Comparison of ENCODE assay signal across 15 cellular contexts in the genomic region with DNA sequence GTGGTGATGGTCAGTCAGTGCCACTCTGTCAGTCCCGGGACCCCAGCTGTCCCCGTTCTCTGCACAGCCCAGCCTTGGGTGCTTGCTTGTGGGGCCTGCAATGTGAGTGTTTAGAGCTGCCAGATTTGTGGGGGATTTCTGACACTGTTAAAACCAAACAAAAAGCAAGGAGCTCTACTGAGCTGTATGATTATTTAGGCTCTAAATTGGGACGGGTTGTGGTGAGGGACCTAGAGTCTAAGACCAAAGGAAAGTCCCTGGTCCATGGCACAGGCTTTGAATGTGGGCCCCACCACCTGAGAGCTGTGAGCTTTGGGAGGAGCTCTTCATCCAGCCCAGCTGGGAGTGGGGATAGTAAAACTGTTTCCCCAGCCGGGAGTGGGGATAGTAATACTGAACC.
DNase-seq lines count a peak whose midpoint lies in the region; ATAC-seq, FAIRE-seq and TF ChIP-seq lines count a peak whose summit lies in the region.
"Had no signal": no experiment of that assay in that cellular context is flagged by ENCODE, and none has a peak within 500 bp of the region (broad histone marks: within the 10 kb centered on the region; RNA-seq: fewer than 3 reads in every experiment).

No MANE protein-coding gene starts in this region.

- no peak for FAIRE-seq in D721Med (lab: Jason Lieb, UNC)

- H3K36me3 Mint-ChIP-seq in stimulated activated naive CD8-positive, alpha-beta T cell treated with anti-CD3 and anti-CD28 coated beads, Interleukin-15, Interleukin-2, amounts not matched to agents 100 ng/mL and 50 ng/mL, for 24 hours (ENCODE audit: low read depth), result peaks cover 4% of the 10 kb centered on the region

- H3K27ac Mint-ChIP-seq in stimulated activated naive CD8-positive, alpha-beta T cell treated with anti-CD3 and anti-CD28 coated beads, Interleukin-15, Interleukin-2, amounts not matched to agents 100 ng/mL and 50 ng/mL, for 24 hours, result no peak overlapping the region

- ATAC-seq in RWPE2 (ENCODE audit: low read depth) (peak; percentile 12; the same call in 1 of the 3 replicates), foreskin keratinocyte (no peak)
- ATAC-seq: HCT116 had no signal

- H3K4me3 ChIP-seq in HEK293 (ENCODE audit: low read depth, low read length), result no peak overlapping the region
- no peak overlapping the region for H3K4me3 ChIP-seq in RWPE2 (ENCODE audit: severe bottlenecking)
- H3K4me3 ChIP-seq: SJSA1 had no signal

- H3K9me3 ChIP-seq in HEK293 (ENCODE audit: control insufficient read depth, insufficient read depth, low read depth, low read length) (no peaks in the 10 kb centered on the region), RWPE2 (ENCODE audit: severe bottlenecking) (no peaks in the 10 kb centered on the region)
- H3K9me3 ChIP-seq: SJSA1 had no signal

- H3K4me1 Mint-ChIP-seq in stimulated activated naive CD8-positive, alpha-beta T cell treated with anti-CD3 and anti-CD28 coated beads, Interleukin-15, Interleukin-2, amounts not matched to agents 100 ng/mL and 50 ng/mL, for 24 hours (ENCODE audit: low read depth), result peaks cover 63% of the 10 kb centered on the region

- H3K27me3 Mint-ChIP-seq in stimulated activated naive CD8-positive, alpha-beta T cell treated with anti-CD3 and anti-CD28 coated beads, Interleukin-15, Interleukin-2, amounts not matched to agents 100 ng/mL and 50 ng/mL, for 24 hours, result no peaks in the 10 kb centered on the region

- no peaks in the 10 kb centered on the region for H3K36me3 ChIP-seq in HEK293 (ENCODE audit: control insufficient read depth in 2 of 2, insufficient read depth in 1 of 2, low read length in 2 of 2)
- no peaks in the 10 kb centered on the region for H3K36me3 ChIP-seq in RWPE2 (ENCODE audit: low read depth)
- H3K36me3 ChIP-seq: SJSA1 had no signal

- POLR2A ChIA-PET in HEK293 (lab: Yijun Ruan, JAX), result no interaction called here

- DNase-seq in NCI-H82 (lab: John Stamatoyannopoulos, UW) (peak; percentile 57), NCI-H82 treated with DMSO at 0.1 percent for 48 hours (lab: John Stamatoyannopoulos, UW; ENCODE audit: unreplicated experiment) (no peak), RWPE2 (ENCODE audit: low spot score) (no peak), foreskin keratinocyte (no peak), D721Med (ENCODE audit: insufficient read length, low spot score) (no peak), NCI-H1694 (lab: John Stamatoyannopoulos, UW) (no peak)
- DNase-seq: Caco-2; MV-4-11; NCI-H69; stimulated activated CD4-positive, alpha-beta T cell treated with anti-CD3 and anti-CD28 coated beads, Interleukin-2, amount 100 ng/mL, for 48 hours had no signal

- H3K4me1 ChIP-seq in HEK293 (ENCODE audit: control insufficient read depth, insufficient read depth, low read length), result 0 out of 2 replicates have a peak, but pooled peaks cover 2% of the 10 kb centered on the region
- peaks cover 15% of the 10 kb centered on the region for H3K4me1 ChIP-seq in RWPE2 (ENCODE audit: insufficient read depth, poor library complexity, severe bottlenecking)
- no peaks in the 10 kb centered on the region for H3K4me1 ChIP-seq in foreskin keratinocyte

- CTCF ChIA-PET in HEK293 (lab: Yijun Ruan, JAX), result interaction anchor here (0.5 to 1.1 kb wide), 4 partner anchors 9 to 237 kb away, joined by 3 to 4 read pairs (median 3); no protein-coding TSS in a partner anchor

- TF ChIP-seq CTCF in HEK293 (tag by site-specific recombination; IDR thresholded peaks at IDR 0.05), result no peak
- no peak for TF ChIP-seq CTCF in RWPE2 (IDR thresholded peaks at IDR 0.05; ENCODE audit: poor library complexity, severe bottlenecking)
- TF ChIP-seq CTCF in foreskin keratinocyte (conservative IDR thresholded peaks at IDR 0.05), result no peak
- TF ChIP-seq CTCF in D721Med (IDR thresholded peaks at IDR 0.05; ENCODE audit: insufficient read depth, missing control alignments), result no peak

- peak overlapping the region; percentile 44 for H3K4me3 Mint-ChIP-seq in stimulated activated naive CD8-positive, alpha-beta T cell treated with anti-CD3 and anti-CD28 coated beads, Interleukin-15, Interleukin-2, amounts not matched to agents 100 ng/mL and 50 ng/mL, for 24 hours

- H3K27ac ChIP-seq in HEK293 (ENCODE audit: extremely low read depth, low read depth, low read length), result no peak overlapping the region
- no peak overlapping the region for H3K27ac ChIP-seq in RWPE2 (ENCODE audit: poor library complexity, severe bottlenecking)
- H3K27ac ChIP-seq in foreskin keratinocyte, result no peak overlapping the region
- H3K27ac ChIP-seq: 22Rv1, SJSA1 had no signal

- H3K27me3 ChIP-seq in RWPE2 (ENCODE audit: insufficient read depth, poor library complexity, severe bottlenecking) (no peaks in the 10 kb centered on the region), foreskin keratinocyte (peaks cover 3% of the 10 kb centered on the region)
- H3K27me3 ChIP-seq: SJSA1 had no signal

- no peaks in the 10 kb centered on the region for H3K9me3 Mint-ChIP-seq in stimulated activated naive CD8-positive, alpha-beta T cell treated with anti-CD3 and anti-CD28 coated beads, Interleukin-15, Interleukin-2, amounts not matched to agents 100 ng/mL and 50 ng/mL, for 24 hours

TF ChIP-seq in HEK293, 187 proteins besides CTCF, POLR2A, EP300 and RAD21:
- TF ChIP-seq, protein P1, sequence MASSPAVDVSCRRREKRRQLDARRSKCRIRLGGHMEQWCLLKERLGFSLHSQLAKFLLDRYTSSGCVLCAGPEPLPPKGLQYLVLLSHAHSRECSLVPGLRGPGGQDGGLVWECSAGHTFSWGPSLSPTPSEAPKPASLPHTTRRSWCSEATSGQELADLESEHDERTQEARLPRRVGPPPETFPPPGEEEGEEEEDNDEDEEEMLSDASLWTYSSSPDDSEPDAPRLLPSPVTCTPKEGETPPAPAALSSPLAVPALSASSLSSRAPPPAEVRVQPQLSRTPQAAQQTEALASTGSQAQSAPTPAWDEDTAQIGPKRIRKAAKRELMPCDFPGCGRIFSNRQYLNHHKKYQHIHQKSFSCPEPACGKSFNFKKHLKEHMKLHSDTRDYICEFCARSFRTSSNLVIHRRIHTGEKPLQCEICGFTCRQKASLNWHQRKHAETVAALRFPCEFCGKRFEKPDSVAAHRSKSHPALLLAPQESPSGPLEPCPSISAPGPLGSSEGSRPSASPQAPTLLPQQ (tag by site-specific recombination; IDR thresholded peaks at IDR 0.05), result peak; percentile 95
- no peak for TF ChIP-seq ZIC2 (tag by site-specific recombination; IDR thresholded peaks at IDR 0.05)
- peak; percentile 88 for TF ChIP-seq ZFP69B (tag by site-specific recombination; IDR thresholded peaks at IDR 0.05)
